1 cellular context compared by ENCODE assay signal in genomic region chr12:27014859-27015729, GRCh38.
TF ChIP-seq lines count a peak whose summit lies in the region.

No MANE protein-coding gene starts in this region.

TF ChIP-seq in IMR-90, 13 proteins besides CTCF, POLR2A, EP300 and RAD21:
- TF ChIP-seq SMC3 (IDR thresholded peaks at IDR 0.05; ENCODE audit: low read depth, low read length): no peak
- TF ChIP-seq ELK1 (IDR thresholded peaks at IDR 0.05; ENCODE audit: borderline replicate concordance, low read depth, low read length): no peak
- TF ChIP-seq RFX5 (IDR thresholded peaks at IDR 0.05; ENCODE audit: low read depth, low read length): no peak
- no peak for TF ChIP-seq MXI1 (IDR thresholded peaks at IDR 0.05; ENCODE audit: borderline replicate concordance, low read depth, low read length)
- TF ChIP-seq BHLHE40 (IDR thresholded peaks at IDR 0.05; ENCODE audit: low read depth, low read length): no peak
